ENCODE assay signal across 8 cellular contexts in genomic region chr5:73564644-73565165, GRCh38. TPM values are rescaled to one million over a fixed set of nuclear protein-coding genes. Genes with fewer than 3 reads are reported as not detected.
A peak's percentile ranks its signal among the peaks of the same experiment; 100 is the strongest.
DNase-seq lines count a peak whose midpoint lies in the region; ATAC-seq and TF ChIP-seq lines count a peak whose summit lies in the region.

No MANE protein-coding gene starts in this region.

- DNase-seq in DND-41 (peak; percentile 22), endodermal cell (no peak), natural killer cell (no peak), HK-2 (ENCODE audit: unreplicated experiment) (no peak), ecto neural progenitor cell (ENCODE audit: low spot score) (no peak), superior temporal gyrus (ENCODE audit: extremely low spot score) (no peak)

- 8 to 17% methylated on average over 7 to 12 of the region's 12 CpGs for WGBS in endodermal cell (ENCODE audit: insufficient coverage in 1 of 2, insufficient read length in 1 of 2), 2 experiments

- H3K79me2 ChIP-seq in DND-41 (ENCODE audit: insufficient read depth, low read length): peaks cover 71% of the 10 kb centered on the region

- H3K27me3 ChIP-seq in DND-41 (ENCODE audit: insufficient read depth, low read length, poor library complexity): no peaks in the 10 kb centered on the region
- no peaks in the 10 kb centered on the region for H3K27me3 ChIP-seq in endodermal cell (ENCODE audit: control insufficient read depth, insufficient read depth, low read length, poor library complexity, severe bottlenecking)

- H3K9ac ChIP-seq in DND-41 (ENCODE audit: low read depth, low read length): peak overlapping the region; percentile 96
- H3K9ac ChIP-seq in endodermal cell (ENCODE audit: extremely low read depth, low read length, poor library complexity, severe bottlenecking): peak overlapping the region; percentile 96

- H3K9me3 ChIP-seq in DND-41 (ENCODE audit: insufficient read depth, low read length, severe bottlenecking) (no peaks in the 10 kb centered on the region), endodermal cell (ENCODE audit: control insufficient read depth, low read length) (no peaks in the 10 kb centered on the region)

- ATAC-seq in DND-41 (ENCODE audit: insufficient read depth, low read depth) (0 out of 3 replicates have a peak, but pooled peaks have one; percentile 1), HG02642 (IDR thresholded peaks at IDR 0.05; ENCODE audit: poor library complexity, unreplicated experiment) (peak; percentile 4), natural killer cell (no peak)

- peak overlapping the region; percentile 90 to 96 for H3K4me3 ChIP-seq in DND-41 (ENCODE audit: low read depth in 1 of 2, low read length in 2 of 2)
- H3K4me3 ChIP-seq in endodermal cell (ENCODE audit: low read length): peak overlapping the region; percentile 96

- H4K20me1 ChIP-seq in DND-41 (ENCODE audit: insufficient read depth, low read length): no peaks in the 10 kb centered on the region; the same call in 1 of the 2 replicates

- peak overlapping the region; percentile 99 for H3K27ac Mint-ChIP-seq in T-helper 1 cell treated with Interleukin-12 subunit alpha and Interleukin-12 subunit beta and Interleukin-4 antibody, amounts not matched to agents 30 μg/mL and 1 μg/mL, for 36 hours
- H3K27ac Mint-ChIP-seq in endodermal cell (peak overlapping the region; percentile 97), natural killer cell (peak overlapping the region; percentile 95 to 100)

- H3K4me2 ChIP-seq in DND-41 (ENCODE audit: insufficient read depth, low read length): peak overlapping the region; percentile 96

- H3K27me3 Mint-ChIP-seq in T-helper 1 cell treated with Interleukin-12 subunit alpha and Interleukin-12 subunit beta and Interleukin-4 antibody, amounts not matched to agents 30 μg/mL and 1 μg/mL, for 36 hours (ENCODE audit: low read depth): no peaks in the 10 kb centered on the region
- H3K27me3 Mint-ChIP-seq in endodermal cell (ENCODE audit: insufficient read depth) (no peaks in the 10 kb centered on the region), natural killer cell (ENCODE audit: low read depth in 2 of 2) (no peaks in the 10 kb centered on the region)

- H3K27ac ChIP-seq in DND-41 (ENCODE audit: low read length) (peak overlapping the region; percentile 92), endodermal cell (ENCODE audit: low read depth, low read length) (peak overlapping the region; percentile 67)

- H3K4me1 ChIP-seq in DND-41 (ENCODE audit: insufficient read depth, low read length): peaks cover 44% of the 10 kb centered on the region
- H3K4me1 ChIP-seq in endodermal cell (ENCODE audit: control insufficient read depth, insufficient read depth, low read length): no peaks in the 10 kb centered on the region

- peaks cover 31% of the 10 kb centered on the region for H3K4me1 Mint-ChIP-seq in T-helper 1 cell treated with Interleukin-12 subunit alpha and Interleukin-12 subunit beta and Interleukin-4 antibody, amounts not matched to agents 30 μg/mL and 1 μg/mL, for 36 hours (ENCODE audit: low read depth)
- H3K4me1 Mint-ChIP-seq in endodermal cell: peaks cover 13% of the 10 kb centered on the region
- H3K4me1 Mint-ChIP-seq in natural killer cell: peaks cover 38 to 40% of the 10 kb centered on the region in 2 donors

- H3K36me3 Mint-ChIP-seq in T-helper 1 cell treated with Interleukin-12 subunit alpha and Interleukin-12 subunit beta and Interleukin-4 antibody, amounts not matched to agents 30 μg/mL and 1 μg/mL, for 36 hours (ENCODE audit: low read depth): peaks cover 19% of the 10 kb centered on the region
- H3K36me3 Mint-ChIP-seq in endodermal cell (ENCODE audit: low read depth) (peaks cover 24% of the 10 kb centered on the region), natural killer cell (no peaks in the 10 kb centered on the region)

- H3K36me3 ChIP-seq in DND-41 (ENCODE audit: insufficient read depth, low read length): peaks cover 29% of the 10 kb centered on the region
- peaks cover 20% of the 10 kb centered on the region for H3K36me3 ChIP-seq in endodermal cell (ENCODE audit: control insufficient read depth, insufficient read depth, low read length)

- H2AFZ ChIP-seq in DND-41 (ENCODE audit: low read depth, low read length): peak overlapping the region; percentile 93

- TF ChIP-seq CTCF in DND-41 (IDR thresholded peaks at IDR 0.05; ENCODE audit: borderline replicate concordance, extremely low read depth, low read length, poor library complexity, severe bottlenecking): no peak
- no peak for TF ChIP-seq CTCF in endodermal cell (conservative IDR thresholded peaks at IDR 0.05)
- no peak for TF ChIP-seq CTCF in natural killer cell (IDR thresholded peaks at IDR 0.05)

- H3K9me3 Mint-ChIP-seq in T-helper 1 cell treated with Interleukin-12 subunit alpha and Interleukin-12 subunit beta and Interleukin-4 antibody, amounts not matched to agents 30 μg/mL and 1 μg/mL, for 36 hours: no peaks in the 10 kb centered on the region
- H3K9me3 Mint-ChIP-seq in endodermal cell: no peaks in the 10 kb centered on the region
- H3K9me3 Mint-ChIP-seq in natural killer cell: no peaks in the 10 kb centered on the region

- peak overlapping the region; percentile 99 for H3K4me3 Mint-ChIP-seq in T-helper 1 cell treated with Interleukin-12 subunit alpha and Interleukin-12 subunit beta and Interleukin-4 antibody, amounts not matched to agents 30 μg/mL and 1 μg/mL, for 36 hours
- H3K4me3 Mint-ChIP-seq in endodermal cell (peak overlapping the region; percentile 80), natural killer cell (peak overlapping the region; percentile 99)

- intact Hi-C loops in natural killer cell (cut with micrococcal nuclease): loop anchor here (2.0 to 10.0 kb wide), 3 partner anchors 66 to 1950 kb away; partner anchors contain the start of genes BTF3, CERT1, GFM2 and NSA2

RNA-seq across cellular contexts. Expression of gene ANKRA2, which starts 0.7 kb away (rescaled TPM):
- total RNA-seq in endodermal cell: 10 to 100 TPM; 14.2 to 20.5 TPM
- polyA plus RNA-seq in endodermal cell (2013, experiment 1 of 2): 33.2 TPM
- polyA plus RNA-seq in endodermal cell (2013, experiment 2 of 2): 32.3 TPM
- total RNA-seq in natural killer cell: 10 to 100 TPM; 37.4 to 44.4 (median 41.9) TPM

RNA-seq across cellular contexts. Expression of gene UTP15, which starts 0.8 kb away (rescaled TPM):
- total RNA-seq in endodermal cell (10 to 100 TPM; 24.7 to 28.3 TPM), natural killer cell (10 to 100 TPM; 33.0 to 46.5 (median 40.9) TPM)
- 15.4 TPM for polyA plus RNA-seq in endodermal cell (2013, experiment 1 of 2)
- polyA plus RNA-seq in endodermal cell (2013, experiment 2 of 2): 12.7 TPM

Comparison
In these comparisons a context has a peak if more than half of its experiments do, and no peak if none do; other contexts are left out.
1. ATAC-seq: peak in DND-41 (single experiment) and HG02642 (single experiment); none in natural killer cell (0 of 3).
2. Peak in every context shown above with its lines, with median percentiles within 50 percentile points of each other: H3K27ac Mint-ChIP-seq and H3K4me3 Mint-ChIP-seq.